ENCODE assay signal across 36 cellular contexts in the genomic region with DNA sequence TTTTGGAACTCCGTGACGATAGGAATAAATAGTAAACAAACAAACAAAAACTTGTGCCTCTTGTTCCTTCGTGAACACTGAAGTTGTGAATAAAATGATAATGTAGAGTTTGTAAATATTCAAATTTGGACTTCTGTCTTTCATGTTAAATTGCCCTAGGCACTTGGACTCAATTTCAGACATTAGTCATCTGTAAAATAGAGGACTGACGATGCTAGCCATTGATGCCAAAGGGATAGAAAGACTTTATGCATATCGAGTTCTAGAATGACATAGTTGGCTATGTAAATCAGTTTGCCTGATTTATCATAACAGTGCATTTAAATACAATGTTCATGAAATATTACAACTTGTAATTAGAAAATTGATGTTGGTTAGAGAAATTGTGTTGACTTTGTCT. TPM values are rescaled to one million over a fixed set of nuclear protein-coding genes. Genes with fewer than 3 reads are reported as not detected.
"Had no signal": no experiment of that assay in that cellular context is flagged by ENCODE, and none has a peak within 500 bp of the region (broad histone marks: within the 10 kb centered on the region; RNA-seq: fewer than 3 reads in every experiment).

No MANE protein-coding gene starts in this region.

- H3K36me3 ChIP-seq: ascending aorta had no signal

- H3K27me3 ChIP-seq: ascending aorta had no signal

- H3K27ac Mint-ChIP-seq: activated CD4-positive, alpha-beta memory T cell treated with anti-CD3 and anti-CD28 coated beads, Interleukin-2, amount 10 ng/mL, durations not matched to agents 7 days and 5 days; activated CD8-positive, alpha-beta memory T cell treated with anti-CD3 and anti-CD28 coated beads, Interleukin-2, amount 10 ng/mL, durations not matched to agents 7 days and 5 days; activated naive CD4-positive, alpha-beta T cell treated with anti-CD3 and anti-CD28 coated beads, Interleukin-2, amount 10 ng/mL, durations not matched to agents 7 days and 5 days; activated naive CD8-positive, alpha-beta T cell; activated naive CD8-positive, alpha-beta T cell treated with anti-CD3 and anti-CD28 coated beads, Interleukin-2, amount 50 U/mL, for 24 hours had no signal

- DNase-seq: activated CD4-positive, alpha-beta memory T cell treated with anti-CD3 and anti-CD28 coated beads, Interleukin-2, amount 10 ng/mL, durations not matched to agents 7 days and 5 days; activated CD4-positive, alpha-beta T cell treated with anti-CD3 and anti-CD28 coated beads for 1 hour; activated CD4-positive, alpha-beta T cell treated with anti-CD3 and anti-CD28 coated beads for 48 hours; activated CD4-positive, CD25-positive, alpha-beta regulatory T cell; activated CD8-positive, alpha-beta memory T cell treated with anti-CD3 and anti-CD28 coated beads for 24 hours; activated CD8-positive, alpha-beta memory T cell treated with anti-CD3 and anti-CD28 coated beads, Interleukin-2, amount 10 ng/mL, durations not matched to agents 7 days and 5 days; activated CD8-positive, alpha-beta memory T cell treated with anti-CD3 and anti-CD28 coated beads, Interleukin-2, amount 50 U/mL, for 48 hours; activated effector memory CD4-positive, alpha-beta T cell treated with Interleukin-2 at 50 U/mL for 16 hours; activated naive CD4-positive, alpha-beta T cell treated with anti-CD3 and anti-CD28 coated beads, Interleukin-2, amount 10 ng/mL, durations not matched to agents 7 days and 5 days; activated naive CD8-positive, alpha-beta T cell treated with anti-CD3 and anti-CD28 coated beads, Interleukin-2, amount 50 U/mL, for 24 hours; activated T-cell treated with anti-CD3 and anti-CD28 coated beads, Interleukin-2, amount 50 U/mL, for 48 hours; amniotic stem cell; caudate nucleus; Kasumi-1; KG1; NCI-H1092 treated with DMSO at 0.1 percent for 48 hours; NCI-H1417 treated with DMSO at 0.1 percent for 48 hours; NCI-H187 treated with DMSO at 0.1 percent for 48 hours; NCI-H2081; NCI-H345; NCI-H524 treated with DMSO at 0.1 percent for 48 hours; NCI-H748 treated with DMSO at 0.1 percent for 48 hours; NK-92 treated with Interleukin-12 subunit alpha and Interleukin-12 subunit beta, amount 100 ng/mL, for 24 hours; PC-9; SIG-M5; SW 1271; T-helper 1 cell; T-helper 2 cell; T-helper 9 cell had no signal

- H3K4me3 ChIP-seq: ascending aorta, PC-9 had no signal

- H3K4me1 Mint-ChIP-seq: activated CD4-positive, alpha-beta memory T cell treated with anti-CD3 and anti-CD28 coated beads, Interleukin-2, amount 10 ng/mL, durations not matched to agents 7 days and 5 days; activated CD8-positive, alpha-beta memory T cell treated with anti-CD3 and anti-CD28 coated beads, Interleukin-2, amount 10 ng/mL, durations not matched to agents 7 days and 5 days; activated naive CD4-positive, alpha-beta T cell treated with anti-CD3 and anti-CD28 coated beads, Interleukin-2, amount 10 ng/mL, durations not matched to agents 7 days and 5 days; activated naive CD8-positive, alpha-beta T cell treated with anti-CD3 and anti-CD28 coated beads, Interleukin-2, amount 50 U/mL, for 24 hours had no signal

- ATAC-seq: activated CD8-positive, alpha-beta memory T cell treated with anti-CD3 and anti-CD28 coated beads, Interleukin-2, amount 10 ng/mL, durations not matched to agents 7 days and 5 days; activated naive CD8-positive, alpha-beta T cell treated with anti-CD3 and anti-CD28 coated beads, Interleukin-2, amount 50 U/mL, for 24 hours; Right ventricle myocardium inferior had no signal

- FAIRE-seq: colon, RCC 7860 had no signal

- H3K4me1 ChIP-seq: ascending aorta had no signal

- H3K27ac ChIP-seq: ascending aorta, PC-9, RWPE1, VCaP had no signal

- H3K4me3 Mint-ChIP-seq: activated CD4-positive, alpha-beta memory T cell treated with anti-CD3 and anti-CD28 coated beads, Interleukin-2, amount 10 ng/mL, durations not matched to agents 7 days and 5 days; activated CD8-positive, alpha-beta memory T cell treated with anti-CD3 and anti-CD28 coated beads, Interleukin-2, amount 10 ng/mL, durations not matched to agents 7 days and 5 days; activated naive CD4-positive, alpha-beta T cell treated with anti-CD3 and anti-CD28 coated beads, Interleukin-2, amount 10 ng/mL, durations not matched to agents 7 days and 5 days; activated naive CD8-positive, alpha-beta T cell; activated naive CD8-positive, alpha-beta T cell treated with anti-CD3 and anti-CD28 coated beads, Interleukin-2, amount 50 U/mL, for 24 hours had no signal

- H3K27me3 Mint-ChIP-seq: activated CD4-positive, alpha-beta memory T cell treated with anti-CD3 and anti-CD28 coated beads, Interleukin-2, amount 10 ng/mL, durations not matched to agents 7 days and 5 days; activated CD8-positive, alpha-beta memory T cell treated with anti-CD3 and anti-CD28 coated beads, Interleukin-2, amount 10 ng/mL, durations not matched to agents 7 days and 5 days; activated naive CD4-positive, alpha-beta T cell treated with anti-CD3 and anti-CD28 coated beads, Interleukin-2, amount 10 ng/mL, durations not matched to agents 7 days and 5 days; activated naive CD8-positive, alpha-beta T cell; activated naive CD8-positive, alpha-beta T cell treated with anti-CD3 and anti-CD28 coated beads, Interleukin-2, amount 50 U/mL, for 24 hours had no signal

- H3K36me3 Mint-ChIP-seq: activated CD8-positive, alpha-beta memory T cell treated with anti-CD3 and anti-CD28 coated beads, Interleukin-2, amount 10 ng/mL, durations not matched to agents 7 days and 5 days; activated naive CD4-positive, alpha-beta T cell treated with anti-CD3 and anti-CD28 coated beads, Interleukin-2, amount 10 ng/mL, durations not matched to agents 7 days and 5 days; activated naive CD8-positive, alpha-beta T cell had no signal

RNA-seq across cellular contexts. Expression of gene FLRT3, which starts 45.9 kb away (rescaled TPM):
- total RNA-seq: activated CD4-positive, alpha-beta memory T cell treated with anti-CD3 and anti-CD28 coated beads, Interleukin-2, amount 10 ng/mL, durations not matched to agents 7 days and 5 days; activated CD8-positive, alpha-beta memory T cell treated with anti-CD3 and anti-CD28 coated beads, Interleukin-2, amount 10 ng/mL, durations not matched to agents 7 days and 5 days; ascending aorta had no signal
